In genomic region chr7:81361769-81362168, GRCh38 we compare ENCODE assay signal across 23 cellular contexts.
DNase-seq lines count a peak whose midpoint lies in the region; ATAC-seq and TF ChIP-seq lines count a peak whose summit lies in the region.
"Had no signal": no experiment of that assay in that cellular context is flagged by ENCODE, and none has a peak within 500 bp of the region (broad histone marks: within the 10 kb centered on the region; RNA-seq: fewer than 3 reads in every experiment).

No MANE protein-coding gene starts in this region.

- H3K4me1 Mint-ChIP-seq in stimulated activated naive B cell treated with anti-CD40 and anti-IgM and Interleukin-4, amounts not matched to agents 10 μg/mL and 1 μg/mL and 100 μg/mL, for 72 hours = no peaks in the 10 kb centered on the region
- H3K4me1 Mint-ChIP-seq: activated CD4-positive, alpha-beta T cell treated with anti-CD3 and anti-CD28 coated beads, Interleukin-2, amount 10 ng/mL, durations not matched to agents 24 days and 14 days; activated T-helper 17 cell treated with anti-CD3 and anti-CD28 coated beads, Interleukin-2, amount 50 U/mL, for 72 hours; brain; neural progenitor cell had no signal

- no peak overlapping the region for H3K4ac ChIP-seq in IMR-90 (ENCODE audit: low read depth, low read length)

- no peak overlapping the region for H2BK15ac ChIP-seq in IMR-90 (ENCODE audit: low read depth, low read length)

- H4K20me1 ChIP-seq in IMR-90 (ENCODE audit: insufficient read depth, low read length) = no peaks in the 10 kb centered on the region

- H3K23ac ChIP-seq in IMR-90 (ENCODE audit: low read depth, low read length) = no peak overlapping the region

- H3K4me3 Mint-ChIP-seq in stimulated activated naive B cell treated with anti-CD40 and anti-IgM and Interleukin-4, amounts not matched to agents 10 μg/mL and 1 μg/mL and 100 μg/mL, for 72 hours = no peak overlapping the region
- H3K4me3 Mint-ChIP-seq: activated CD4-positive, alpha-beta T cell treated with anti-CD3 and anti-CD28 coated beads, Interleukin-2, amount 10 ng/mL, durations not matched to agents 24 days and 14 days; activated naive CD8-positive, alpha-beta T cell; activated T-helper 17 cell treated with anti-CD3 and anti-CD28 coated beads, Interleukin-2, amount 50 U/mL, for 72 hours; brain; HFFc6; neural progenitor cell had no signal

- no peaks in the 10 kb centered on the region for H3K36me3 Mint-ChIP-seq in stimulated activated naive B cell treated with anti-CD40 and anti-IgM and Interleukin-4, amounts not matched to agents 10 μg/mL and 1 μg/mL and 100 μg/mL, for 72 hours
- H3K36me3 Mint-ChIP-seq: activated naive CD8-positive, alpha-beta T cell; brain; neural progenitor cell had no signal

- H3K4me2 ChIP-seq in IMR-90 (ENCODE audit: low read depth, low read length) = no peak overlapping the region
- H3K4me2 ChIP-seq: neural progenitor cell had no signal

- H3K27ac Mint-ChIP-seq in stimulated activated naive B cell treated with anti-CD40 and anti-IgM and Interleukin-4, amounts not matched to agents 10 μg/mL and 1 μg/mL and 100 μg/mL, for 72 hours = no peak overlapping the region
- H3K27ac Mint-ChIP-seq: activated CD4-positive, alpha-beta T cell treated with anti-CD3 and anti-CD28 coated beads, Interleukin-2, amount 10 ng/mL, durations not matched to agents 24 days and 14 days; activated naive CD8-positive, alpha-beta T cell; activated T-helper 17 cell treated with anti-CD3 and anti-CD28 coated beads, Interleukin-2, amount 50 U/mL, for 72 hours; brain; HFFc6; neural progenitor cell had no signal

- no peaks in the 10 kb centered on the region for H3K27me3 Mint-ChIP-seq in stimulated activated naive B cell treated with anti-CD40 and anti-IgM and Interleukin-4, amounts not matched to agents 10 μg/mL and 1 μg/mL and 100 μg/mL, for 72 hours
- H3K27me3 Mint-ChIP-seq: activated CD4-positive, alpha-beta T cell treated with anti-CD3 and anti-CD28 coated beads, Interleukin-2, amount 10 ng/mL, durations not matched to agents 24 days and 14 days; activated naive CD8-positive, alpha-beta T cell; activated T-helper 17 cell treated with anti-CD3 and anti-CD28 coated beads, Interleukin-2, amount 50 U/mL, for 72 hours; brain had no signal

- H3K9ac ChIP-seq in IMR-90 (ENCODE audit: low read depth, low read length) (no peak overlapping the region), SK-N-MC (ENCODE audit: insufficient read length) (no peak overlapping the region)
- H3K9ac ChIP-seq: neural progenitor cell had no signal

- H3K36me3 ChIP-seq in IMR-90 (ENCODE audit: control insufficient read depth, insufficient read depth, low read length) = no peaks in the 10 kb centered on the region
- H3K36me3 ChIP-seq in SK-N-MC (ENCODE audit: insufficient read depth, low read length) = no peaks in the 10 kb centered on the region
- H3K36me3 ChIP-seq: neural progenitor cell, SJSA1 had no signal

- TF ChIP-seq POLR2A in IMR-90 (IDR thresholded peaks at IDR 0.05; ENCODE audit: low read depth, low read length) = no peak

- no CpG with 5 or more reads among the region's 1 CpG for WGBS in IMR-90 (ENCODE audit: extremely low coverage in 2 of 2, insufficient read length in 1 of 2), 2 experiments

- H2BK20ac ChIP-seq in IMR-90 (ENCODE audit: low read depth, low read length) = no peak overlapping the region

- H3K27ac ChIP-seq in IMR-90 (ENCODE audit: insufficient read depth, low read length) = no peak overlapping the region
- H3K27ac ChIP-seq in SK-N-MC = peak overlapping the region; percentile 28; the same call in 1 of the 2 replicates
- H3K27ac ChIP-seq: neural progenitor cell, SJSA1 had no signal

- ATAC-seq in IMR-90 (ENCODE audit: low read depth) (no peak), GM19324 (IDR thresholded peaks at IDR 0.05; ENCODE audit: low FRiP score, unreplicated experiment) (no peak)
- ATAC-seq in stimulated activated naive B cell treated with anti-CD40 and anti-IgM and Interleukin-4, amounts not matched to agents 10 μg/mL and 1 μg/mL and 100 μg/mL, for 72 hours (replicated peaks) = no peak
- ATAC-seq: activated T-helper 17 cell treated with anti-CD3 and anti-CD28 coated beads, Interleukin-2, amount 50 U/mL, for 72 hours; left colon; PC-3 had no signal

- POLR2A ChIA-PET in IMR-90 (lab: Charles Lee; ENCODE audit: unreplicated experiment) = no interaction called here

- H2BK5ac ChIP-seq in IMR-90 (ENCODE audit: low read depth, low read length, poor library complexity, severe bottlenecking) = no peak overlapping the region

- no peak for DNase-seq in IMR-90
- DNase-seq in SK-N-MC (ENCODE audit: low read depth, low spot score) = no peak
- peak; percentile 45 for DNase-seq in fibroblast of peridontal ligament (ENCODE audit: extremely low read depth)
- DNase-seq in renal cortical epithelial cell (ENCODE audit: low read depth) = peak; percentile 4
- DNase-seq in ureter (ENCODE audit: low spot score) = no peak
- DNase-seq in stimulated activated naive B cell treated with anti-CD40 and anti-IgM and Interleukin-4, amounts not matched to agents 10 μg/mL and 1 μg/mL and 100 μg/mL, for 72 hours = no peak
- DNase-seq: activated CD4-positive, alpha-beta T cell treated with anti-CD3 and anti-CD28 coated beads, Interleukin-2, amount 10 ng/mL, durations not matched to agents 24 days and 14 days; DMS53; GDM1; HFFc6; left colon; NCI-H1092 treated with DMSO at 0.1 percent for 48 hours; NCI-H2029 treated with DMSO at 0.1 percent for 48 hours; PC-3; stimulated activated CD4-positive, alpha-beta T cell treated with anti-CD3 and anti-CD28 coated beads, Interleukin-4, amount 100 ng/mL, for 1 hour; stimulated activated naive CD4-positive, alpha-beta T cell treated with Interleukin-2 at 50 U/mL for 16 hours; T-helper 2 cell had no signal

- no peak overlapping the region for H4K91ac ChIP-seq in IMR-90 (ENCODE audit: insufficient read depth, low read depth, low read length)

- intact Hi-C loops in IMR-90 (cut with micrococcal nuclease) = no loop called here

- TF ChIP-seq RAD21 in IMR-90 (IDR thresholded peaks at IDR 0.05; ENCODE audit: low read length) = no peak

- no peaks in the 10 kb centered on the region for H3K9me3 ChIP-seq in IMR-90 (ENCODE audit: control insufficient read depth, insufficient read depth, low read length)
- no peaks in the 10 kb centered on the region for H3K9me3 ChIP-seq in SK-N-MC (ENCODE audit: low read depth, low read length)
- H3K9me3 ChIP-seq: SJSA1 had no signal

- no peak overlapping the region for H4K5ac ChIP-seq in IMR-90 (ENCODE audit: low read depth, low read length)

- H3K18ac ChIP-seq in IMR-90 (ENCODE audit: low read depth, low read length) = no peak overlapping the region

- H3K9me1 ChIP-seq in IMR-90 (ENCODE audit: insufficient read depth, low read length) = no peaks in the 10 kb centered on the region

- no peak for TF ChIP-seq CTCF in IMR-90 (conservative IDR thresholded peaks at IDR 0.05; ENCODE audit: low read depth, low read length)

- H2BK120ac ChIP-seq in IMR-90 (ENCODE audit: low read depth, low read length) = no peak overlapping the region

- no peaks in the 10 kb centered on the region for H3K27me3 ChIP-seq in IMR-90 (ENCODE audit: control insufficient read depth, insufficient read depth, low read length)
- H3K27me3 ChIP-seq: neural progenitor cell, SJSA1 had no signal

- H3K56ac ChIP-seq in IMR-90 (ENCODE audit: extremely low read depth, insufficient read depth, low read length) = no peak overlapping the region

- in situ Hi-C loops in IMR-90 (cut with MboI; ENCODE audit: low sequenced_read_pairs) = no loop called here

- H3K14ac ChIP-seq in IMR-90 (replicated peaks; ENCODE audit: low read depth, low read length) = no peak overlapping the region

- H4K8ac ChIP-seq in IMR-90 (ENCODE audit: low read depth in 2 of 2, low read length in 2 of 2) = no peak overlapping the region

- no peaks in the 10 kb centered on the region for H3K79me1 ChIP-seq in IMR-90 (ENCODE audit: low read depth in 1 of 2, low read length in 2 of 2)

- H2AK9ac ChIP-seq in IMR-90 (replicated peaks; ENCODE audit: low read depth, low read length, poor library complexity) = no peak overlapping the region

- no peak overlapping the region for H3K4me3 ChIP-seq in IMR-90 (ENCODE audit: insufficient read depth, low read depth, low read length)
- no peak overlapping the region; the same call in 1 of the 2 replicates for H3K4me3 ChIP-seq in SK-N-MC
- H3K4me3 ChIP-seq: neural progenitor cell, SJSA1 had no signal

- BruUV-seq in IMR-90 (replicated peaks; lab: Mats Ljungman, UMichigan) = no TSS peak

- dilution Hi-C loops in IMR-90 (cut with HindIII; ENCODE audit: low sequenced_read_pairs, unreplicated experiment) = no loop called here

- no peaks in the 10 kb centered on the region for H3K4me1 ChIP-seq in IMR-90 (ENCODE audit: control insufficient read depth, insufficient read depth, low read length)
- H3K4me1 ChIP-seq: neural progenitor cell, SJSA1 had no signal

- CTCF ChIA-PET in IMR-90 (lab: Yijun Ruan, JAX) = no interaction called here

- H3K9me3 Mint-ChIP-seq in stimulated activated naive B cell treated with anti-CD40 and anti-IgM and Interleukin-4, amounts not matched to agents 10 μg/mL and 1 μg/mL and 100 μg/mL, for 72 hours = peaks cover 0 to 2% of the 10 kb centered on the region in 2 donors
- H3K9me3 Mint-ChIP-seq: activated CD4-positive, alpha-beta T cell treated with anti-CD3 and anti-CD28 coated beads, Interleukin-2, amount 10 ng/mL, durations not matched to agents 24 days and 14 days; brain; HFFc6; neural progenitor cell had no signal

- no peak overlapping the region for H2AFZ ChIP-seq in IMR-90 (replicated peaks; ENCODE audit: low read length, poor library complexity)
- H2AFZ ChIP-seq: neural progenitor cell had no signal

- H2AK5ac ChIP-seq in IMR-90 (ENCODE audit: low read depth, low read length) = no peak overlapping the region

TF ChIP-seq in IMR-90, 13 proteins besides CTCF, POLR2A, EP300 and RAD21:
- TF ChIP-seq MAFK (IDR thresholded peaks at IDR 0.05; ENCODE audit: low read depth, low read length) (peak; percentile 55), FOS (IDR thresholded peaks at IDR 0.05; ENCODE audit: low read depth, low read length) (no peak)
TF ChIP-seq in IMR-90: peak in this region for 1.

Comparison
In these comparisons a context has a peak if more than half of its experiments do, and no peak if none do; other contexts are left out.
1. DNase-seq: peak in fibroblast of peridontal ligament (single experiment) and renal cortical epithelial cell (single experiment); none in IMR-90 (single experiment), SK-N-MC (single experiment), ureter (single experiment) and stimulated activated naive B cell treated with anti-CD40 and anti-IgM and Interleukin-4, amounts not matched to agents 10 μg/mL and 1 μg/mL and 100 μg/mL, for 72 hours (single experiment).